ENCODE assay signal across 1 cellular context in genomic region chr12:5648692-5649338, GRCh38.
TF ChIP-seq lines count a peak whose summit lies in the region.

No MANE protein-coding gene starts in this region.

TF ChIP-seq in HCT116, 20 proteins besides CTCF, POLR2A, EP300 and RAD21 (continued from another document):
- TF ChIP-seq MAX (IDR thresholded peaks at IDR 0.05): no peak
